Comparison of ENCODE assay signal across 12 cellular contexts in genomic region chr11:45181595-45182550, GRCh38. TPM values are rescaled to one million over a fixed set of nuclear protein-coding genes. Genes with fewer than 3 reads are reported as not detected.
A peak's percentile ranks its signal among the peaks of the same experiment; 100 is the strongest.
DNase-seq lines count a peak whose midpoint lies in the region; ATAC-seq, FAIRE-seq and TF ChIP-seq lines count a peak whose summit lies in the region.
"Had no signal": no experiment of that assay in that cellular context is flagged by ENCODE, and none has a peak within 500 bp of the region (broad histone marks: within the 10 kb centered on the region; RNA-seq: fewer than 3 reads in every experiment).

No MANE protein-coding gene starts in this region.

- peaks cover 33% of the 10 kb centered on the region for H3K4me1 ChIP-seq in astrocyte (ENCODE audit: insufficient read depth, low read length)
- no peaks in the 10 kb centered on the region for H3K4me1 ChIP-seq in iPS-18a (ENCODE audit: control insufficient read depth, low read depth, low read length)

- H3K4me3 Mint-ChIP-seq in Calu3 (ENCODE audit: low read depth, unreplicated experiment) (peak overlapping the region; percentile 30), astrocyte (ENCODE audit: unreplicated experiment) (peak overlapping the region; percentile 60)
- H3K4me3 Mint-ChIP-seq: activated CD4-positive, alpha-beta memory T cell treated with anti-CD3 and anti-CD28 coated beads, Interleukin-2, amount 10 ng/mL, durations not matched to agents 7 days and 5 days had no signal

- peak overlapping the region; percentile 75 for H3K9ac ChIP-seq in astrocyte (ENCODE audit: low read length)
- no peak overlapping the region for H3K9ac ChIP-seq in iPS-18a (ENCODE audit: low read length)

- peaks cover 5% of the 10 kb centered on the region for H4K20me1 ChIP-seq in astrocyte (ENCODE audit: insufficient read depth, low read length)

- no peaks in the 10 kb centered on the region for H3K79me2 ChIP-seq in astrocyte (ENCODE audit: insufficient read depth, low read length)

- H3K4me3 ChIP-seq in astrocyte (ENCODE audit: insufficient read depth, low read depth, low read length) (no peak overlapping the region), iPS-18a (ENCODE audit: low read length) (peak overlapping the region; percentile 46), retinal pigment epithelial cell (ENCODE audit: low read length) (peak overlapping the region; percentile 43)

- H3K36me3 Mint-ChIP-seq in Calu3 (ENCODE audit: insufficient read depth, unreplicated experiment) (peaks cover 11% of the 10 kb centered on the region), astrocyte (ENCODE audit: low read depth, unreplicated experiment) (peaks cover 7% of the 10 kb centered on the region)

- no TSS peak for BruUV-seq in Calu3 (replicated peaks; lab: Mats Ljungman, UMichigan)

- peak overlapping the region; percentile 61 for H2AFZ ChIP-seq in astrocyte (ENCODE audit: low read depth, low read length)

- intact Hi-C loops in Calu3 (cut with micrococcal nuclease; ENCODE audit: unreplicated experiment): no loop called here

- CTCF ChIA-PET in Calu3 (lab: Charles Lee): interaction anchor here (1.6 kb wide), 1 partner anchor 71 kb away, joined by 4 read pairs; no protein-coding TSS in a partner anchor

- H3K9me3 ChIP-seq in astrocyte (ENCODE audit: insufficient read depth, low read depth, low read length): no peaks in the 10 kb centered on the region
- H3K9me3 ChIP-seq in iPS-18a (ENCODE audit: control insufficient read depth, low read depth, low read length): no peaks in the 10 kb centered on the region

- no peaks in the 10 kb centered on the region for H3K36me3 ChIP-seq in astrocyte (ENCODE audit: insufficient read depth, low read length)
- no peaks in the 10 kb centered on the region for H3K36me3 ChIP-seq in iPS-18a (ENCODE audit: control insufficient read depth, low read depth, low read length)

- FAIRE-seq in astrocyte (lab: Jason Lieb, UNC): no peak
- no peak for FAIRE-seq in frontal cortex (lab: Jason Lieb, UNC)

- ATAC-seq in HG02973 (IDR thresholded peaks at IDR 0.05; ENCODE audit: unreplicated experiment): no peak
- ATAC-seq in HG03354 (IDR thresholded peaks at IDR 0.05; ENCODE audit: poor library complexity, severe bottlenecking, unreplicated experiment): no peak

- H3K4me1 Mint-ChIP-seq in Calu3 (ENCODE audit: low read depth, unreplicated experiment) (no peaks in the 10 kb centered on the region), astrocyte (ENCODE audit: low read depth, unreplicated experiment) (peaks cover 11% of the 10 kb centered on the region)

- H3K27me3 Mint-ChIP-seq in Calu3 (ENCODE audit: unreplicated experiment): no peaks in the 10 kb centered on the region
- H3K27me3 Mint-ChIP-seq in astrocyte (ENCODE audit: low read depth, unreplicated experiment): peaks cover 2% of the 10 kb centered on the region

- H3K27me3 ChIP-seq in astrocyte (ENCODE audit: insufficient read depth, low read length) (no peaks in the 10 kb centered on the region), iPS-18a (ENCODE audit: control insufficient read depth, insufficient read depth, low read length) (peaks cover 4% of the 10 kb centered on the region)

- no peak for TF ChIP-seq CTCF in Calu3 (IDR thresholded peaks at IDR 0.05; ENCODE audit: unreplicated experiment)
- TF ChIP-seq CTCF in astrocyte (IDR thresholded peaks at IDR 0.05; ENCODE audit: insufficient read depth, low read depth, low read length): no peak
- TF ChIP-seq CTCF in retinal pigment epithelial cell (conservative IDR thresholded peaks at IDR 0.05; ENCODE audit: low read depth, low read length): no peak

- no peaks in the 10 kb centered on the region for H3K9me3 Mint-ChIP-seq in Calu3 (ENCODE audit: low read depth, unreplicated experiment)
- H3K9me3 Mint-ChIP-seq in astrocyte (ENCODE audit: unreplicated experiment): no peaks in the 10 kb centered on the region
- H3K9me3 Mint-ChIP-seq: activated CD4-positive, alpha-beta memory T cell treated with anti-CD3 and anti-CD28 coated beads, Interleukin-2, amount 10 ng/mL, durations not matched to agents 7 days and 5 days had no signal

- H3K27ac ChIP-seq in astrocyte (ENCODE audit: low read depth, low read length) (no peak overlapping the region), iPS-18a (ENCODE audit: low read length) (no peak overlapping the region)
- H3K27ac ChIP-seq: HL-60 had no signal

- peak overlapping the region; percentile 83 for H3K4me2 ChIP-seq in astrocyte (ENCODE audit: low read length)

- DNase-seq in Calu3 (no peak), astrocyte (ENCODE audit: low read depth) (no peak), retinal pigment epithelial cell (ENCODE audit: low read depth) (no peak), frontal cortex (ENCODE audit: low spot score in 2 of 2) (no peak)
- DNase-seq in stimulated activated CD4-positive, alpha-beta T cell treated with anti-CD3 and anti-CD28 coated beads, Interleukin-15, amount 100 ng/mL, for 24 hours: no peak
- DNase-seq: activated CD4-positive, alpha-beta memory T cell treated with anti-CD3 and anti-CD28 coated beads, Interleukin-2, amount 10 ng/mL, durations not matched to agents 7 days and 5 days; NCI-H524 treated with DMSO at 0.1 percent for 48 hours; stimulated activated CD4-positive, alpha-beta T cell treated with anti-CD3 and anti-CD28 coated beads, Interleukin-1b, Interleukin-23, amount 100 ng/mL, for 48 hours had no signal

- H3K27ac Mint-ChIP-seq in Calu3 (ENCODE audit: unreplicated experiment): no peak overlapping the region
- H3K27ac Mint-ChIP-seq in astrocyte (ENCODE audit: unreplicated experiment): peak overlapping the region; percentile 85
- H3K27ac Mint-ChIP-seq: activated CD4-positive, alpha-beta memory T cell treated with anti-CD3 and anti-CD28 coated beads, Interleukin-2, amount 10 ng/mL, durations not matched to agents 7 days and 5 days had no signal

RNA-seq across cellular contexts. Expression of gene PRDM11, which starts 35.4 kb away (rescaled TPM):
- total RNA-seq in Calu3 (2022): 8.1 and 11.5 TPM in 2 replicates
- 9.1 and 9.9 TPM in 2 replicates for total RNA-seq in astrocyte
- 6.9 TPM for total RNA-seq in frontal cortex
